In genomic region chrX:48939417-48940228, GRCh38 we compare ENCODE assay signal across 2 cellular contexts.
TF ChIP-seq lines count a peak whose summit lies in the region.

No MANE protein-coding gene starts in this region.

TF ChIP-seq in WTC11, 78 proteins besides CTCF, POLR2A, EP300 and RAD21 (continued from another document):
- TF ChIP-seq E2F4 (CRISPR knock-in tag; IDR thresholded peaks at IDR 0.05; ENCODE audit: borderline replicate concordance, low read depth) = no peak
- no peak for TF ChIP-seq E2F1 (CRISPR knock-in tag; IDR thresholded peaks at IDR 0.05)
- no peak for TF ChIP-seq GTF2I (CRISPR knock-in tag; conservative IDR thresholded peaks at IDR 0.05)
- no peak for TF ChIP-seq MAX (CRISPR knock-in tag; IDR thresholded peaks at IDR 0.05)
- no peak for TF ChIP-seq FOXP4 (CRISPR knock-in tag; IDR thresholded peaks at IDR 0.05)
- no peak for TF ChIP-seq ZNF219 (CRISPR knock-in tag; IDR thresholded peaks at IDR 0.05; ENCODE audit: borderline replicate concordance)

TF ChIP-seq in SK-N-SH, 30 proteins besides CTCF, POLR2A, EP300 and RAD21 (continued from another document):
- TF ChIP-seq REST (IDR thresholded peaks at IDR 0.05; ENCODE audit: low read depth, low read length) (no peak), PBX3 (IDR thresholded peaks at IDR 0.05) (no peak)
